Comparison of ENCODE assay signal across 8 cellular contexts in genomic region chr2:10448208-10448645, GRCh38. TPM values are rescaled to one million over a fixed set of nuclear protein-coding genes. Genes with fewer than 3 reads are reported as not detected.
DNase-seq lines count a peak whose midpoint lies in the region; ATAC-seq and TF ChIP-seq lines count a peak whose summit lies in the region.

Gene ODC1, minus strand, starts transcription at chr2:10448327. Its CDS starts 3,295 bp downstream, at chr2:10445032.

- H3K4me3 ChIP-seq in ACC112 (ENCODE audit: low read depth, low read length) = peak within 1 kb of the TSS; percentile 100
- peak within 1 kb of the TSS; percentile 57 for H3K4me3 ChIP-seq in WERI-Rb-1 (ENCODE audit: low read depth, low read length)
- H3K4me3 ChIP-seq in mammary epithelial cell (replicated peaks in 1 of 3; ENCODE audit: insufficient read depth in 1 of 3, low read depth in 2 of 3, low read length in 3 of 3) = peak within 1 kb of the TSS; percentile 46 to 61 (median 61)

- dilution Hi-C loops in mammary epithelial cell (cut with HindIII; ENCODE audit: low sequenced_read_pairs) = loop anchor here (5.0 to 25.0 kb wide), 2 partner anchors 219 to 636 kb away; no protein-coding TSS in a partner anchor

- ATAC-seq in GM18909 (IDR thresholded peaks at IDR 0.05; ENCODE audit: poor library complexity, unreplicated experiment) (peak; percentile 76), HG03159 (IDR thresholded peaks at IDR 0.05; ENCODE audit: unreplicated experiment) (peak; percentile 65)

- H3K79me2 ChIP-seq in ACC112 (ENCODE audit: control insufficient read depth, insufficient read depth, low read length, unreplicated experiment) (peaks cover 54% of the 10 kb centered on the region), mammary epithelial cell (ENCODE audit: insufficient read depth, low read length) (peaks cover 39% of the 10 kb centered on the region)

- H3K9me3 ChIP-seq in WERI-Rb-1 (ENCODE audit: severe bottlenecking) = no peaks in the 10 kb centered on the region
- no peaks in the 10 kb centered on the region for H3K9me3 ChIP-seq in mammary epithelial cell (replicated peaks; ENCODE audit: insufficient read depth, low read length)

- no CpG with 5 or more reads among the region's 68 CpGs for WGBS in mammary epithelial cell (ENCODE audit: low coverage, missing lambda C conversion rate)

- CTCF ChIA-PET in mammary epithelial cell (lab: Charles Lee; ENCODE audit: low non-redundant PET) = interaction anchor here (0.5 kb wide), 1 partner anchor 146 kb away, joined by 10 read pairs; no protein-coding TSS in a partner anchor

- H3K27ac ChIP-seq in ACC112 (ENCODE audit: low read depth, low read length) (peak within 1 kb of the TSS; percentile 89), WERI-Rb-1 (peak within 1 kb of the TSS; percentile 97), mammary epithelial cell (ENCODE audit: insufficient read depth, low read depth, low read length) (peak within 1 kb of the TSS; percentile 45)

- H3K27me3 ChIP-seq in ACC112 (ENCODE audit: insufficient read depth, low read length) (no peaks in the 10 kb centered on the region), WERI-Rb-1 (ENCODE audit: insufficient read depth, low read depth, severe bottlenecking) (no peaks in the 10 kb centered on the region), mammary epithelial cell (ENCODE audit: insufficient read depth, low read length) (no peaks in the 10 kb centered on the region)

- peaks cover 49% of the 10 kb centered on the region for H3K4me1 ChIP-seq in ACC112 (ENCODE audit: control insufficient read depth, insufficient read depth, low read length, unreplicated experiment)
- peaks cover 31% of the 10 kb centered on the region for H3K4me1 ChIP-seq in mammary epithelial cell (ENCODE audit: insufficient read depth, low read length)

- H4K20me1 ChIP-seq in mammary epithelial cell (ENCODE audit: insufficient read depth, low read length) = peaks cover 3% of the 10 kb centered on the region

- H3K9ac ChIP-seq in mammary epithelial cell (ENCODE audit: insufficient read depth, low read length) = peak within 1 kb of the TSS; percentile 67

- DNase-seq in NCI-H2227 (lab: John Stamatoyannopoulos, UW; ENCODE audit: unreplicated experiment) (peak; percentile 99), WERI-Rb-1 (peak; percentile 99), mammary epithelial cell (peak; percentile 88), iris pigment epithelial cell (ENCODE audit: low read depth) (peak; percentile 85)
- DNase-seq in stimulated activated CD4-positive, alpha-beta T cell treated with anti-CD3 and anti-CD28 coated beads, Interleukin-12 subunit alpha, Interleukin-12 subunit beta, amount 100 ng/mL, for 4 hours = peak; percentile 100

- in situ Hi-C loops in mammary epithelial cell (cut with MboI; ENCODE audit: low sequenced_read_pairs in 2 of 2) = loop anchor here in 1 of 2 donors (10.0 kb wide), 1 partner anchor 227 kb away; no protein-coding TSS in a partner anchor

- BruUV-seq in mammary epithelial cell (replicated peaks; lab: Mats Ljungman, UMichigan) = no TSS peak

- H3K36me3 ChIP-seq in ACC112 (ENCODE audit: insufficient read depth, low read length) (peaks cover 18% of the 10 kb centered on the region), WERI-Rb-1 (peaks cover 38% of the 10 kb centered on the region), mammary epithelial cell (ENCODE audit: insufficient read depth, low read length) (peaks cover 17% of the 10 kb centered on the region)

- intact Hi-C loops in mammary epithelial cell (cut with micrococcal nuclease) = loop anchor here (1.0 to 2.0 kb wide), 4 partner anchors 45 to 212 kb away; no protein-coding TSS in a partner anchor

- H2AFZ ChIP-seq in ACC112 (ENCODE audit: low read length, unreplicated experiment) (peak within 1 kb of the TSS; percentile 80), mammary epithelial cell (ENCODE audit: low read depth, low read length) (peak within 1 kb of the TSS; percentile 91)

- TF ChIP-seq CTCF in WERI-Rb-1 (IDR thresholded peaks at IDR 0.05; ENCODE audit: low read depth, low read length) = no peak
- TF ChIP-seq CTCF in mammary epithelial cell (conservative IDR thresholded peaks at IDR 0.05 in 1 of 2, IDR thresholded peaks at IDR 0.05 in 1 of 2; ENCODE audit: extremely low read depth in 1 of 2, insufficient read depth in 1 of 2, low read depth in 1 of 2, low read length in 2 of 2) = no peak

- H3K4me2 ChIP-seq in mammary epithelial cell (ENCODE audit: insufficient read depth, low read depth, low read length) = peak within 1 kb of the TSS; percentile 78

RNA-seq across cellular contexts. Expression of gene ODC1, which starts in this region (rescaled TPM):
- 100 to 1,000 TPM in 1 of 2 donors, 10 to 100 TPM in 1; 64.0 to 161 TPM for total RNA-seq in mammary epithelial cell
- polyA plus RNA-seq in mammary epithelial cell = 253 TPM
- 493 TPM for polyA minus RNA-seq in mammary epithelial cell

Comparison
In these comparisons a context has a peak if more than half of its experiments do, and no peak if none do; other contexts are left out.
1. Peak in every context shown above with its lines: DNase-seq, ATAC-seq, H3K4me3 ChIP-seq and H3K27ac ChIP-seq.
2. H3K27ac ChIP-seq: peak in every context shown above with its lines; median percentile 97 in WERI-Rb-1; 89 in ACC112; 45 in mammary epithelial cell.